12 cellular contexts compared by ENCODE assay signal in genomic region chr14:59707778-59708635, GRCh38.
DNase-seq lines count a peak whose midpoint lies in the region; ATAC-seq, FAIRE-seq and TF ChIP-seq lines count a peak whose summit lies in the region.
"Had no signal": no experiment of that assay in that cellular context is flagged by ENCODE, and none has a peak within 500 bp of the region (broad histone marks: within the 10 kb centered on the region; RNA-seq: fewer than 3 reads in every experiment).

No MANE protein-coding gene starts in this region.

- intact Hi-C loops in K562 (cut with micrococcal nuclease), result no loop called here
- intact Hi-C loops in stomach (cut with DNase I; ENCODE audit: low total_unique reads), result no loop called here

- no peak overlapping the region for H2AFZ ChIP-seq in K562 (ENCODE audit: low read depth, low read length)

- H3K27me3 ChIP-seq in K562 (ENCODE audit: control insufficient read depth in 2 of 2, insufficient read depth in 2 of 2, low read length in 2 of 2), result no peaks in the 10 kb centered on the region
- H3K27me3 ChIP-seq in stomach, result no peaks in the 10 kb centered on the region

- H3K9me3 ChIP-seq in K562 (replicated peaks; ENCODE audit: control insufficient read depth, insufficient read depth, low read depth, low read length) (no peaks in the 10 kb centered on the region), stomach (no peaks in the 10 kb centered on the region)

- no peaks in the 10 kb centered on the region for H3K9me1 ChIP-seq in K562 (ENCODE audit: control insufficient read depth, insufficient read depth, low read length)

- no peak for FAIRE-seq in K562 (lab: Jason Lieb, UNC)

- H3K27me3 Mint-ChIP-seq in activated CD8-positive, alpha-beta memory T cell treated with anti-CD3 and anti-CD28 coated beads, Interleukin-2, amount 10 ng/mL, durations not matched to agents 7 days and 5 days, result no peaks in the 10 kb centered on the region

- H3K4me1 Mint-ChIP-seq in activated CD8-positive, alpha-beta memory T cell treated with anti-CD3 and anti-CD28 coated beads, Interleukin-2, amount 10 ng/mL, durations not matched to agents 7 days and 5 days, result no peaks in the 10 kb centered on the region

- TF ChIP-seq EP300 in K562 (IDR thresholded peaks at IDR 0.05; ENCODE audit: low read length) (no peak), stomach (IDR thresholded peaks at IDR 0.05) (no peak)

- H3K9me3 Mint-ChIP-seq in activated CD8-positive, alpha-beta memory T cell treated with anti-CD3 and anti-CD28 coated beads, Interleukin-2, amount 10 ng/mL, durations not matched to agents 7 days and 5 days (ENCODE audit: low read depth), result no peaks in the 10 kb centered on the region
- H3K9me3 Mint-ChIP-seq: activated T-helper 2 cell treated with anti-CD3 and anti-CD28 coated beads, Interferon-gamma antibody, Interleukin-2, Interleukin-4, amounts not matched to agents 10 μg/mL and 5 μg/mL and 100 μg/mL, durations not matched to agents 14 hours and 24 hours and 36 hours had no signal

- in situ Hi-C loops in K562 (cut with MboI), result no loop called here

- H4K20me1 ChIP-seq in K562 (replicated peaks; ENCODE audit: control insufficient read depth, insufficient read depth, low read length), result no peaks in the 10 kb centered on the region

- H3K4me1 ChIP-seq in K562 (replicated peaks in 1 of 2; ENCODE audit: control insufficient read depth in 2 of 2, insufficient read depth in 2 of 2, low read length in 2 of 2) (no peaks in the 10 kb centered on the region), stomach (peaks cover 0 to 6% (median 0%) of the 10 kb centered on the region in 4 donors)

- BruUV-seq in K562 (replicated peaks; lab: Mats Ljungman, UMichigan), result no TSS peak

- TF ChIP-seq RAD21 in K562 (CRISPR knock-in tag; conservative IDR thresholded peaks at IDR 0.05 in 1 of 2, IDR thresholded peaks at IDR 0.05 in 1 of 2), result no peak

- DNase-seq in LNCaP clone FGC (ENCODE audit: low read depth), result peak; percentile 49
- DNase-seq in K562 (ENCODE audit: extremely low read depth in 1 of 4, low spot score in 3 of 4), result no peak
- peak; percentile 16 for DNase-seq in midbrain (lab: John Stamatoyannopoulos, UW)
- no peak for DNase-seq in OCI-M2 (lab: John Stamatoyannopoulos, UW; ENCODE audit: unreplicated experiment)
- no peak for DNase-seq in GM20000 (ENCODE audit: low spot score)
- no peak for DNase-seq in stomach
- no peak for DNase-seq in activated CD8-positive, alpha-beta memory T cell treated with anti-CD3 and anti-CD28 coated beads, Interleukin-2, amount 10 ng/mL, durations not matched to agents 7 days and 5 days
- DNase-seq: activated CD4-positive, alpha-beta T cell treated with anti-CD3 and anti-CD28 coated beads for 1 hour; MM.1S had no signal

- H3K36me3 ChIP-seq in K562 (ENCODE audit: control insufficient read depth, insufficient read depth, low read length) (no peaks in the 10 kb centered on the region), stomach (no peaks in the 10 kb centered on the region)

- H3K4me3 Mint-ChIP-seq in activated CD8-positive, alpha-beta memory T cell treated with anti-CD3 and anti-CD28 coated beads, Interleukin-2, amount 10 ng/mL, durations not matched to agents 7 days and 5 days, result no peak overlapping the region

- WGBS in K562 (ENCODE audit: insufficient coverage, low coverage, missing lambda C conversion rate), result 0% methylated on average over 7 of the region's 7 CpGs
- WGBS in stomach, 5 donors, result 38 to 48% (median 42%) methylated on average over 7 of the region's 7 CpGs

- H3K36me3 Mint-ChIP-seq in activated CD8-positive, alpha-beta memory T cell treated with anti-CD3 and anti-CD28 coated beads, Interleukin-2, amount 10 ng/mL, durations not matched to agents 7 days and 5 days, result no peaks in the 10 kb centered on the region

- H3K79me2 ChIP-seq in K562 (ENCODE audit: control insufficient read depth, insufficient read depth, low read length), result no peaks in the 10 kb centered on the region

- H3K4me3 ChIP-seq in LNCaP clone FGC (ENCODE audit: low read depth, low read length) (no peak overlapping the region), K562 (no peak overlapping the region), stomach (no peak overlapping the region)
- H3K4me3 ChIP-seq: SK-N-MC had no signal

- no peak for ATAC-seq in K562
- ATAC-seq in activated CD8-positive, alpha-beta memory T cell treated with anti-CD3 and anti-CD28 coated beads, Interleukin-2, amount 10 ng/mL, durations not matched to agents 7 days and 5 days, result no peak

- H3K27ac ChIP-seq in C4-2B, result no peak overlapping the region
- no peak overlapping the region for H3K27ac ChIP-seq in K562 (ENCODE audit: extremely low read depth, low read depth, low read length)
- H3K27ac ChIP-seq in stomach, result no peak overlapping the region
- H3K27ac ChIP-seq: SK-N-MC had no signal

- TF ChIP-seq CTCF in C4-2B (conservative IDR thresholded peaks at IDR 0.05), result peak; percentile 41
- TF ChIP-seq CTCF in LNCaP clone FGC (IDR thresholded peaks at IDR 0.05; ENCODE audit: control insufficient read depth, extremely low read depth, insufficient read depth), result peak; percentile 72
- no peak for TF ChIP-seq CTCF in K562 (IDR thresholded peaks at IDR 0.05 in 2 of 3, conservative IDR thresholded peaks at IDR 0.05 in 1 of 3; ENCODE audit: insufficient read depth in 2 of 3, low read depth in 1 of 3, low read length in 3 of 3)
- no peak for TF ChIP-seq CTCF in GM20000 (IDR thresholded peaks at IDR 0.05; ENCODE audit: extremely low read depth, missing control alignments)
- TF ChIP-seq CTCF in stomach (IDR thresholded peaks at IDR 0.05), result peak in 1 of 7 experiments; percentile 42

- TF ChIP-seq POLR2A in K562 (conservative IDR thresholded peaks at IDR 0.05), result no peak
- TF ChIP-seq POLR2A in stomach (IDR thresholded peaks at IDR 0.05), result no peak

- no peak overlapping the region for H3K4me2 ChIP-seq in K562 (ENCODE audit: insufficient read depth, low read length)

- POLR2A ChIA-PET in K562 (lab: Yijun Ruan, JAX), result no interaction called here

- H3K27ac Mint-ChIP-seq in activated CD8-positive, alpha-beta memory T cell treated with anti-CD3 and anti-CD28 coated beads, Interleukin-2, amount 10 ng/mL, durations not matched to agents 7 days and 5 days, result no peak overlapping the region
- H3K27ac Mint-ChIP-seq: activated T-helper 2 cell treated with anti-CD3 and anti-CD28 coated beads, Interferon-gamma antibody, Interleukin-2, Interleukin-4, amounts not matched to agents 10 μg/mL and 5 μg/mL and 100 μg/mL, durations not matched to agents 14 hours and 24 hours and 36 hours had no signal

- CTCF ChIA-PET in K562 (lab: Yijun Ruan, JAX; ENCODE audit: low intra/inter-chr PET ratio), result no interaction called here
- CTCF ChIA-PET in activated CD8-positive, alpha-beta memory T cell treated with anti-CD3 and anti-CD28 coated beads, Interleukin-2, amount 10 ng/mL, durations not matched to agents 7 days and 5 days (lab: Charles Lee), result no interaction called here

- H3K9ac ChIP-seq in K562 (ENCODE audit: insufficient read depth in 1 of 2, low read depth in 2 of 2, low read length in 2 of 2), result no peak overlapping the region

TF ChIP-seq in K562, 482 proteins besides CTCF, POLR2A, EP300 and RAD21:
- TF ChIP-seq ZNF316 (IDR thresholded peaks at IDR 0.05), result peak; percentile 32; the same call in 1 of the 2 replicates
- TF ChIP-seq PHTF2 (CRISPR knock-in tag; IDR thresholded peaks at IDR 0.05), result no peak
- TF ChIP-seq ZNF431 (CRISPR knock-in tag; IDR thresholded peaks at IDR 0.05), result no peak

Comparison
In these comparisons a context has a peak if more than half of its experiments do, and no peak if none do; other contexts are left out.
1. CTCF ChIP-seq: peak in C4-2B (single experiment) and LNCaP clone FGC (single experiment); none in K562 (0 of 3) and GM20000 (single experiment).
2. DNase-seq: peak in LNCaP clone FGC (single experiment) and midbrain (single experiment); none in K562 (0 of 4), OCI-M2 (single experiment), GM20000 (single experiment), stomach (single experiment) and activated CD8-positive, alpha-beta memory T cell treated with anti-CD3 and anti-CD28 coated beads, Interleukin-2, amount 10 ng/mL, durations not matched to agents 7 days and 5 days (single experiment).